In the genomic region with DNA sequence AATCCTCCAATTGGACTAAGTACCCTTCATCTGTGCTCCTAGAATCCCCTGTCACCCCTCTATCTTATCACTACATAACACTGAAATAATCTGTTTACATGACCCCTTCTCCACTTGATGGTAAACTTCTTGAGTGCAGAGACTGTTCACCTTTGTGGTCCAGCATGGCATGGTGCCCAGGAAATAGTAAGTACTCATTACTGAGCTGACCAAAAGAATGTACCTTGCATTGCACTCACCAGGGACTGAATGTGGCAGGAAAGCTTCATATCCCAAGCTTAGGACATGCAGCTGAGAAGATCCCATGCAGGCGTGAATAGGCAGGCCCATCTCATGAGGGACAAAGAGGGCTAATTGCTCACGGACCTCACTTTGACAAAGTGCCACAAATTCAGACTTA, we compare ENCODE assay signal across 14 cellular contexts. TPM values are rescaled to one million over a fixed set of nuclear protein-coding genes. Genes with fewer than 3 reads are reported as not detected.
A peak's percentile ranks its signal among the peaks of the same experiment; 100 is the strongest.
DNase-seq lines count a peak whose midpoint lies in the region; ATAC-seq, FAIRE-seq and TF ChIP-seq lines count a peak whose summit lies in the region.
"Had no signal": no experiment of that assay in that cellular context is flagged by ENCODE, and none has a peak within 500 bp of the region (broad histone marks: within the 10 kb centered on the region; RNA-seq: fewer than 3 reads in every experiment).

No MANE protein-coding gene starts in this region.

- H3K27ac Mint-ChIP-seq in T-cell = no peak overlapping the region
- H3K27ac Mint-ChIP-seq: brain; stimulated activated naive CD8-positive, alpha-beta T cell treated with anti-CD3 and anti-CD28 coated beads, Interleukin-15, Interleukin-2, amounts not matched to agents 100 ng/mL and 50 ng/mL, for 24 hours had no signal

- H3K79me2 ChIP-seq in mesendoderm (ENCODE audit: control insufficient read depth, insufficient read depth, low read length) = no peaks in the 10 kb centered on the region

- H3K4me2 ChIP-seq in mesendoderm (ENCODE audit: low read length) = no peak overlapping the region

- peak; percentile 99 for FAIRE-seq in HTR-8/SVneo (lab: Jason Lieb, UNC)
- FAIRE-seq: TTC549 had no signal

- H3K27me3 Mint-ChIP-seq in T-cell = no peaks in the 10 kb centered on the region
- H3K27me3 Mint-ChIP-seq: brain; stimulated activated naive CD8-positive, alpha-beta T cell treated with anti-CD3 and anti-CD28 coated beads, Interleukin-15, Interleukin-2, amounts not matched to agents 100 ng/mL and 50 ng/mL, for 24 hours had no signal

- TF ChIP-seq CTCF in kidney epithelial cell (IDR thresholded peaks at IDR 0.05; ENCODE audit: insufficient read depth, low read length, poor library complexity, severe bottlenecking) = no peak

- no peak overlapping the region for H3K23ac ChIP-seq in mesendoderm (ENCODE audit: low read length)

- peaks cover 7 to 8% (median 8%) of the 10 kb centered on the region in 3 donors for H3K4me1 Mint-ChIP-seq in T-cell

- POLR2A ChIA-PET in T-cell (lab: Charles Lee) = no interaction called here

- no peak overlapping the region for H2BK120ac ChIP-seq in mesendoderm (ENCODE audit: low read depth, low read length)

- H3K36me3 ChIP-seq in kidney epithelial cell (ENCODE audit: control insufficient read depth, insufficient read depth, low read length) (no peaks in the 10 kb centered on the region), mesendoderm (ENCODE audit: control insufficient read depth, insufficient read depth, low read length) (no peaks in the 10 kb centered on the region), HAP-1 (replicated peaks) (no peaks in the 10 kb centered on the region)
- H3K36me3 ChIP-seq: BLaER1 treated with 17β-estradiol and CSF1 and Interleukin-3, amounts not matched to agents 10 nM and 100 nM had no signal

- DNase-seq in AG08396 (ENCODE audit: low spot score) = peak; percentile 22
- peak; percentile 58 for DNase-seq in HTR-8/SVneo (ENCODE audit: insufficient read length, low spot score)
- peak; percentile 12 for DNase-seq in T1000 (lab: John Stamatoyannopoulos, UW)
- DNase-seq in kidney epithelial cell (ENCODE audit: low read depth) = peak; percentile 94
- no peak for DNase-seq in T-cell
- DNase-seq in mesendoderm = no peak
- no peak for DNase-seq in SIG-M5 (lab: John Stamatoyannopoulos, UW)
- no peak for DNase-seq in HAP-1 (ENCODE audit: low spot score in 2 of 2)
- DNase-seq: activated CD8-positive, alpha-beta memory T cell treated with anti-CD3 and anti-CD28 coated beads, Interleukin-2, amount 50 U/mL, for 48 hours; stimulated activated CD4-positive, alpha-beta T cell treated with anti-CD3 and anti-CD28 coated beads, Interleukin-1b, Interleukin-23, amount 100 ng/mL, for 48 hours had no signal

- H3K4me3 Mint-ChIP-seq in T-cell = no peak overlapping the region
- H3K4me3 Mint-ChIP-seq: brain; stimulated activated naive CD8-positive, alpha-beta T cell treated with anti-CD3 and anti-CD28 coated beads, Interleukin-15, Interleukin-2, amounts not matched to agents 100 ng/mL and 50 ng/mL, for 24 hours had no signal

- no peak overlapping the region for H3K27ac ChIP-seq in mesendoderm (ENCODE audit: low read depth, low read length)
- H3K27ac ChIP-seq: BLaER1 treated with 17β-estradiol and CSF1 and Interleukin-3, amounts not matched to agents 10 nM and 100 nM had no signal

- no peak for ATAC-seq in T-cell (replicated peaks in 1 of 4)

- CTCF ChIA-PET in T-cell (lab: Charles Lee) = no interaction called here

- no peak overlapping the region for H4K5ac ChIP-seq in mesendoderm (ENCODE audit: low read length)

- no peak overlapping the region for H3K4ac ChIP-seq in mesendoderm (ENCODE audit: low read depth, low read length)

- in situ Hi-C loops in HAP-1 (cut with MboI; ENCODE audit: low sequenced_read_pairs) = no loop called here

- H3K36me3 Mint-ChIP-seq in T-cell = no peaks in the 10 kb centered on the region

- no CpG with 5 or more reads among the region's 2 CpGs for WGBS in mesendoderm (ENCODE audit: extremely low coverage, insufficient coverage, low lambda C conversion rate)

- no peaks in the 10 kb centered on the region for H3K4me1 ChIP-seq in mesendoderm (ENCODE audit: control insufficient read depth, low read depth, low read length)
- H3K4me1 ChIP-seq in HAP-1 = no peaks in the 10 kb centered on the region

- no peak overlapping the region for H2BK5ac ChIP-seq in mesendoderm (ENCODE audit: low read length)

- H3K9me3 ChIP-seq in HAP-1 = no peaks in the 10 kb centered on the region
- H3K9me3 ChIP-seq: BLaER1 treated with 17β-estradiol and CSF1 and Interleukin-3, amounts not matched to agents 10 nM and 100 nM had no signal

- H4K8ac ChIP-seq in mesendoderm (ENCODE audit: low read depth, low read length) = no peak overlapping the region

- H3K56ac ChIP-seq in mesendoderm (ENCODE audit: low read length) = no peak overlapping the region

- H3K27me3 ChIP-seq in kidney epithelial cell (ENCODE audit: control insufficient read depth, insufficient read depth, low read length) (no peaks in the 10 kb centered on the region), mesendoderm (ENCODE audit: insufficient read depth, low read length, poor library complexity) (no peaks in the 10 kb centered on the region), HAP-1 (ENCODE audit: low read depth) (no peaks in the 10 kb centered on the region)
- H3K27me3 ChIP-seq: BLaER1 treated with 17β-estradiol and CSF1 and Interleukin-3, amounts not matched to agents 10 nM and 100 nM had no signal

- no peaks in the 10 kb centered on the region for H3K79me1 ChIP-seq in mesendoderm (ENCODE audit: low read length)

- H2AK5ac ChIP-seq in mesendoderm (ENCODE audit: low read length) = no peak overlapping the region

- H3K18ac ChIP-seq in mesendoderm (ENCODE audit: low read length) = no peak overlapping the region

- no peak overlapping the region for H3K9ac ChIP-seq in mesendoderm (ENCODE audit: low read length)
- H3K9ac ChIP-seq: BLaER1 treated with 17β-estradiol and CSF1 and Interleukin-3, amounts not matched to agents 10 nM and 100 nM had no signal

- H3K4me3 ChIP-seq in kidney epithelial cell (ENCODE audit: low read depth, low read length) (no peak overlapping the region), mesendoderm (ENCODE audit: low read length) (no peak overlapping the region), HAP-1 (no peak overlapping the region)
- H3K4me3 ChIP-seq: BLaER1 treated with 17β-estradiol and CSF1 and Interleukin-3, amounts not matched to agents 10 nM and 100 nM had no signal

- H2BK15ac ChIP-seq in mesendoderm (replicated peaks; ENCODE audit: low read depth) = no peak overlapping the region

- H3K9me3 Mint-ChIP-seq in T-cell = no peaks in the 10 kb centered on the region
- H3K9me3 Mint-ChIP-seq: brain; stimulated activated naive CD8-positive, alpha-beta T cell treated with anti-CD3 and anti-CD28 coated beads, Interleukin-15, Interleukin-2, amounts not matched to agents 100 ng/mL and 50 ng/mL, for 24 hours had no signal

RNA-seq across cellular contexts. Expression of gene GARIN2, which starts 1.4 kb away (rescaled TPM):
- total RNA-seq in kidney epithelial cell (not detected in 2 replicates), T-cell (under 1 TPM in 1 of 5 donors, not detected in 4; 0.19 TPM)
- polyA plus RNA-seq in mesendoderm (2013, experiment 1 of 2) = 1.2 TPM
- 1.3 TPM for polyA plus RNA-seq in mesendoderm (2013, experiment 2 of 2)

RNA-seq across cellular contexts. Expression of gene PALS1, which starts 53.4 kb away (rescaled TPM):
- total RNA-seq in kidney epithelial cell (16.2 and 25.3 TPM in 2 replicates), T-cell (10 to 100 TPM; 12.0 to 14.9 (median 14.1) TPM)
- polyA plus RNA-seq in mesendoderm (2013, experiment 1 of 2) = 14.7 TPM
- polyA plus RNA-seq in mesendoderm (2013, experiment 2 of 2) = 14.1 TPM

Comparison
In these comparisons a context has a peak if more than half of its experiments do, and no peak if none do; other contexts are left out.
1. DNase-seq: peak in AG08396 (single experiment), HTR-8/SVneo (single experiment), T1000 (single experiment) and kidney epithelial cell (single experiment); none in T-cell (0 of 34), mesendoderm (single experiment), SIG-M5 (single experiment) and HAP-1 (0 of 2).